ENCODE assay signal across 8 cellular contexts in the genomic region with DNA sequence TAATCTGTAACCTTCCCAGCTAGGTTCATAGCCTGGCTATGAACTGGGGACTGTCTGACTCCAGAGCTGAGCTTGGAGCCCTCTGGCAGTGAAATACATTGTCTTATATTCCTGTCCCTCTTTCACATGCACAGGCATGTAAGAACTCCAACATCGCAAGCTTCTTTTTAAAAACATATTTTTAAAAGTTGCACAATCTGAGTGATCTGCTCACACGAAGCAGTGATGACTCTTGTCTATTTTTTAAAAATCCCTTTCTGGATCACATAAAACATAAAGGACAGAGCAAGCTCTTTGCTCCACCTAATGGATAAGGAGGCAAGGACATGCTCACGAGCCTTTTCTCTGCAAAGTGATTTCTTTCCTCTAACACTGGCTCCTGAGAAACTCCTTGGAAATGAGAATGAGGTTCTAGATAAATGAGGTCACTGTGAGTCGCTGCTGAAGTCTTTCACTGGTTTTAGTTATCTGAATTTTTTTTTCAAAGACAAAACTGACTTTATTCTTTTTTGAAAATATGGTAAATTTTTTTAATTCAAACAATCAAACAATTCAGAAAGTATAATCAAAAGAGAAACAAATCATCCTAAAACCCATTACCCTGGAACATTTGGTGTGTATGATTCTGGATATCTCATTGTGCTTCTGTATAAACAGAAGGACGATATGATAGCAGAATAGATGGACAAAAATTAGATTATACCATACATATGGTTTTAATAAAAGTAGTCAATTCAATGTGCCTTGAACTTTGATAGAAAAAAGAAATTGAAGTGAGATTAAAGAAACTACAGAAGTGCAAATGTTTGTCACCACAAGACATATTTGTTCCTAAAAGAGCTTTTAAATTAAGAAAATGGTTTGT. TPM values are rescaled to one million over a fixed set of nuclear protein-coding genes. Genes with fewer than 3 reads are reported as not detected.
DNase-seq lines count a peak whose midpoint lies in the region; ATAC-seq, FAIRE-seq and TF ChIP-seq lines count a peak whose summit lies in the region.
"Had no signal": no experiment of that assay in that cellular context is flagged by ENCODE, and none has a peak within 500 bp of the region (broad histone marks: within the 10 kb centered on the region; RNA-seq: fewer than 3 reads in every experiment).

No MANE protein-coding gene starts in this region.

- no peaks in the 10 kb centered on the region for H4K20me1 ChIP-seq in osteoblast (ENCODE audit: insufficient read depth, low read length)

- H3K27me3 ChIP-seq in H7 (ENCODE audit: control insufficient read depth, insufficient read depth, low read length) (no peaks in the 10 kb centered on the region), osteoblast (ENCODE audit: insufficient read depth, low read length) (peaks cover 2% of the 10 kb centered on the region)

- no peak for TF ChIP-seq POLR2A in GM12892 (IDR thresholded peaks at IDR 0.05; ENCODE audit: low read depth, low read length)

- DNase-seq in H7, result peak; percentile 39
- DNase-seq in NCI-H69 (lab: John Stamatoyannopoulos, UW), result peak; percentile 81
- peak; percentile 94 for DNase-seq in epithelial cell of esophagus (ENCODE audit: low read depth)
- DNase-seq in osteoblast (ENCODE audit: insufficient read length, low spot score, missing footprints), result peak; percentile 54
- DNase-seq in stimulated activated CD4-positive, alpha-beta T cell treated with anti-CD3 and anti-CD28 coated beads, Interleukin-4, amount 100 ng/mL, for 4 hours, result no peak
- no peak for DNase-seq in GM12892 (ENCODE audit: insufficient read length)

- no peak overlapping the region for H2AFZ ChIP-seq in osteoblast (ENCODE audit: low read length)

- no peak for ATAC-seq in HG02763 (IDR thresholded peaks at IDR 0.05; ENCODE audit: unreplicated experiment)

- no peaks in the 10 kb centered on the region for H3K79me2 ChIP-seq in osteoblast (ENCODE audit: insufficient read depth, low read length)

- no peak for FAIRE-seq in GM12892 (lab: Jason Lieb, UNC)

- peak overlapping the region; percentile 19 for H3K4me2 ChIP-seq in osteoblast (ENCODE audit: insufficient read depth, low read length)

- no peak overlapping the region for H3K4me3 ChIP-seq in H7 (ENCODE audit: insufficient read depth, low read depth, low read length)
- no peak overlapping the region for H3K4me3 ChIP-seq in epithelial cell of esophagus (ENCODE audit: low read length)
- no peak overlapping the region for H3K4me3 ChIP-seq in osteoblast (ENCODE audit: insufficient read depth, low read length)

- H3K27ac ChIP-seq in osteoblast (ENCODE audit: low read depth, low read length), result peak overlapping the region; percentile 24

- H3K36me3 ChIP-seq in H7 (replicated peaks; ENCODE audit: control insufficient read depth, insufficient read depth, low read length) (no peaks in the 10 kb centered on the region), osteoblast (ENCODE audit: insufficient read depth, low read length) (no peaks in the 10 kb centered on the region)

- H3K9me3 ChIP-seq in osteoblast (ENCODE audit: low read depth, low read length), result no peaks in the 10 kb centered on the region

- peaks cover 12% of the 10 kb centered on the region for H3K4me1 ChIP-seq in osteoblast (ENCODE audit: insufficient read depth, low read length)

- peak; percentile 83 for TF ChIP-seq CTCF in epithelial cell of esophagus (IDR thresholded peaks at IDR 0.05; ENCODE audit: insufficient read depth, low read depth, low read length, missing control alignments)
- peak; percentile 68 for TF ChIP-seq CTCF in osteoblast (IDR thresholded peaks at IDR 0.05; ENCODE audit: extremely low read depth, low read depth, low read length)

RNA-seq across cellular contexts. Expression of a gene that starts 30.8 kb away (rescaled TPM):
- 0.26 and 0.28 TPM in 2 replicates for total RNA-seq in H7 (2014; rRNA removed; shearing (Covaris generic))
- 0.29 and 0.36 TPM in 2 replicates for total RNA-seq in osteoblast
- polyA plus RNA-seq in GM12892 (2012; ENCODE audit: missing spikeins), result not detected
- total RNA-seq: activated CD8-positive, alpha-beta memory T cell treated with anti-CD3 and anti-CD28 coated beads for 36 hours had no signal

Comparison
In these comparisons a context has a peak if more than half of its experiments do, and no peak if none do; other contexts are left out.
1. DNase-seq: peak in H7 (single experiment), NCI-H69 (single experiment), epithelial cell of esophagus (single experiment) and osteoblast (single experiment); none in stimulated activated CD4-positive, alpha-beta T cell treated with anti-CD3 and anti-CD28 coated beads, Interleukin-4, amount 100 ng/mL, for 4 hours (0 of 2) and GM12892 (single experiment).